37 cellular contexts compared by ENCODE assay signal in the genomic region with DNA sequence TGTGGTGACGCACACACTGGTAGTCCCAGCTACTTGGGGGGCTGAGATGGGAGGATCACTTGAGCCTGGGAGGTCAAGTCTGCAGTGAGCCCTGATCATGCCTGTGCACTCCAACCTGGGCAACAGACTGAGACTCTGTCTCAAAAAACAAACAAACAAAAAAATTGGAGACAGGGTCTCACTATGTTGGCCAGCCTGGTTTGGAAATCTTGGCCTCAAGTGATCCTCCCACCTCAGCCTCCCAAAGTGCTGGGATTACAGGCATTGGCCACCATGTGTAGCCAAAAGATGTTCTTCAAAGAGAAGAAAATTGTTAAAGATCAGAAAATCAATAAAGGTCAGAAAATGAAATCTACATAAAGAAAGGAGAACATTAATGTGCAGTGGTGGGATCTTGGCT. TPM values are rescaled to one million over a fixed set of nuclear protein-coding genes. Genes with fewer than 3 reads are reported as not detected.
"Had no signal": no experiment of that assay in that cellular context is flagged by ENCODE, and none has a peak within 500 bp of the region (broad histone marks: within the 10 kb centered on the region; RNA-seq: fewer than 3 reads in every experiment).

No MANE protein-coding gene starts in this region.

- ATAC-seq: activated CD4-positive, alpha-beta T cell treated with anti-CD3 and anti-CD28 coated beads for 36 hours; activated CD4-positive, CD25-positive, alpha-beta regulatory T cell treated with anti-CD3 and anti-CD28 coated beads, Interleukin-2, amount 50 U/mL, for 24 hours; activated CD8-positive, alpha-beta memory T cell treated with anti-CD3 and anti-CD28 coated beads, Interleukin-2, amount 10 ng/mL, durations not matched to agents 7 days and 5 days; activated CD8-positive, alpha-beta T cell treated with anti-CD3 and anti-CD28 coated beads, Interleukin-2, amount 10 ng/mL, durations not matched to agents 7 days and 5 days; activated naive CD8-positive, alpha-beta T cell treated with anti-CD3 and anti-CD28 coated beads, Interleukin-2, amount 50 U/mL, for 24 hours had no signal

- H3K27ac ChIP-seq: ascending aorta, cardiac muscle cell, VCaP had no signal

- H3K4me3 Mint-ChIP-seq: activated CD4-positive, alpha-beta memory T cell treated with anti-CD3 and anti-CD28 coated beads, Interleukin-2, amount 10 ng/mL, durations not matched to agents 7 days and 5 days; activated CD4-positive, alpha-beta T cell treated with anti-CD3 and anti-CD28 coated beads for 36 hours; activated CD4-positive, alpha-beta T cell treated with anti-CD3 and anti-CD28 coated beads, Interleukin-2, amount 10 ng/mL, durations not matched to agents 7 days and 5 days; activated CD8-positive, alpha-beta memory T cell treated with anti-CD3 and anti-CD28 coated beads, Interleukin-2, amount 10 ng/mL, durations not matched to agents 7 days and 5 days; activated CD8-positive, alpha-beta T cell treated with anti-CD3 and anti-CD28 coated beads, Interleukin-2, amount 10 ng/mL, durations not matched to agents 7 days and 5 days; activated naive CD4-positive, alpha-beta T cell treated with anti-CD3 and anti-CD28 coated beads, Interleukin-2, amount 10 ng/mL, durations not matched to agents 7 days and 5 days; activated naive CD4-positive, alpha-beta T cell treated with anti-CD3 and anti-CD28 coated beads, Interleukin-2, amount 50 U/mL, for 24 hours; activated naive CD8-positive, alpha-beta T cell; activated naive CD8-positive, alpha-beta T cell treated with anti-CD3 and anti-CD28 coated beads, Interleukin-2, amount 10 ng/mL, durations not matched to agents 7 days and 5 days; activated naive CD8-positive, alpha-beta T cell treated with anti-CD3 and anti-CD28 coated beads, Interleukin-2, amount 50 U/mL, for 24 hours; activated T-cell treated with anti-CD3 and anti-CD28 coated beads, Interleukin-2, amount 50 U/mL, for 24 hours; brain; central memory CD8-positive, alpha-beta T cell; T-helper 1 cell treated with Interleukin-12 subunit alpha and Interleukin-12 subunit beta and Interleukin-4 antibody, amounts not matched to agents 30 μg/mL and 1 μg/mL, for 36 hours; T-helper 2 cell treated with Interferon-gamma antibody and Interleukin-4, amounts not matched to agents 5 μg/mL and 100 μg/mL, for 36 hours had no signal

- DNase-seq: activated CD4-positive, alpha-beta memory T cell treated with anti-CD3 and anti-CD28 coated beads, Interleukin-2, amount 10 ng/mL, durations not matched to agents 7 days and 5 days; activated CD4-positive, alpha-beta T cell treated with anti-CD3 and anti-CD28 coated beads for 1 hour; activated CD4-positive, alpha-beta T cell treated with anti-CD3 and anti-CD28 coated beads for 36 hours; activated CD4-positive, alpha-beta T cell treated with anti-CD3 and anti-CD28 coated beads for 48 hours; activated CD4-positive, alpha-beta T cell treated with anti-CD3 and anti-CD28 coated beads, Interleukin-2, amount 10 ng/mL, durations not matched to agents 7 days and 5 days; activated CD4-positive, alpha-beta T cell treated with anti-CD3 and anti-CD28 coated beads, Interleukin-2, amount 50 U/mL, for 48 hours; activated CD4-positive, CD25-positive, alpha-beta regulatory T cell; activated CD8-positive, alpha-beta memory T cell treated with anti-CD3 and anti-CD28 coated beads for 24 hours; activated CD8-positive, alpha-beta memory T cell treated with anti-CD3 and anti-CD28 coated beads, Interleukin-2, amount 10 ng/mL, durations not matched to agents 7 days and 5 days; activated CD8-positive, alpha-beta memory T cell treated with anti-CD3 and anti-CD28 coated beads, Interleukin-2, amount 50 U/mL, for 48 hours; activated CD8-positive, alpha-beta T cell treated with anti-CD3 and anti-CD28 coated beads, Interleukin-2, amount 10 ng/mL, durations not matched to agents 7 days and 5 days; activated effector memory CD4-positive, alpha-beta T cell treated with Interleukin-2 at 50 U/mL for 16 hours; activated gamma-delta T cell; activated naive CD4-positive, alpha-beta T cell treated with anti-CD3 and anti-CD28 coated beads, Interleukin-2, amount 10 ng/mL, durations not matched to agents 7 days and 5 days; activated naive CD4-positive, alpha-beta T cell treated with Interleukin-2 at 50 U/mL for 16 hours; activated naive CD8-positive, alpha-beta T cell treated with anti-CD3 and anti-CD28 coated beads, Interleukin-2, amount 10 ng/mL, durations not matched to agents 7 days and 5 days; activated naive CD8-positive, alpha-beta T cell treated with anti-CD3 and anti-CD28 coated beads, Interleukin-2, amount 50 U/mL, for 24 hours; activated T-cell treated with anti-CD3 and anti-CD28 coated beads, Interleukin-2, amount 50 U/mL, for 24 hours; activated T-cell treated with anti-CD3 and anti-CD28 coated beads, Interleukin-2, amount 50 U/mL, for 48 hours; amygdala; anterior cingulate cortex; caudate nucleus; cerebellar nuclear complex; T-helper 1 cell; T-helper 2 cell; T-helper 9 cell had no signal

- H3K4me3 ChIP-seq: ascending aorta, cardiac muscle cell had no signal

- H3K4me1 Mint-ChIP-seq: activated CD4-positive, alpha-beta T cell treated with anti-CD3 and anti-CD28 coated beads, Interleukin-2, amount 10 ng/mL, durations not matched to agents 7 days and 5 days; activated naive CD4-positive, alpha-beta T cell treated with anti-CD3 and anti-CD28 coated beads, Interleukin-2, amount 10 ng/mL, durations not matched to agents 7 days and 5 days; activated naive CD4-positive, alpha-beta T cell treated with anti-CD3 and anti-CD28 coated beads, Interleukin-2, amount 50 U/mL, for 24 hours; brain; central memory CD8-positive, alpha-beta T cell had no signal

- H3K27me3 ChIP-seq: ascending aorta, cardiac muscle cell had no signal

- H3K36me3 ChIP-seq: ascending aorta, cardiac muscle cell had no signal

- H3K9me3 ChIP-seq: ascending aorta had no signal

- H3K27me3 Mint-ChIP-seq: activated CD4-positive, alpha-beta T cell treated with anti-CD3 and anti-CD28 coated beads for 36 hours; activated naive CD8-positive, alpha-beta T cell; activated T-cell treated with anti-CD3 and anti-CD28 coated beads, Interleukin-2, amount 50 U/mL, for 24 hours; brain; central memory CD8-positive, alpha-beta T cell had no signal

- H3K27ac Mint-ChIP-seq: activated CD4-positive, alpha-beta memory T cell treated with anti-CD3 and anti-CD28 coated beads, Interleukin-2, amount 10 ng/mL, durations not matched to agents 7 days and 5 days; activated CD4-positive, alpha-beta T cell treated with anti-CD3 and anti-CD28 coated beads for 36 hours; activated CD4-positive, alpha-beta T cell treated with anti-CD3 and anti-CD28 coated beads, Interleukin-2, amount 10 ng/mL, durations not matched to agents 7 days and 5 days; activated CD8-positive, alpha-beta memory T cell treated with anti-CD3 and anti-CD28 coated beads, Interleukin-2, amount 10 ng/mL, durations not matched to agents 7 days and 5 days; activated CD8-positive, alpha-beta T cell treated with anti-CD3 and anti-CD28 coated beads, Interleukin-2, amount 10 ng/mL, durations not matched to agents 7 days and 5 days; activated naive CD4-positive, alpha-beta T cell treated with anti-CD3 and anti-CD28 coated beads, Interleukin-2, amount 10 ng/mL, durations not matched to agents 7 days and 5 days; activated naive CD4-positive, alpha-beta T cell treated with anti-CD3 and anti-CD28 coated beads, Interleukin-2, amount 50 U/mL, for 24 hours; activated naive CD8-positive, alpha-beta T cell; activated naive CD8-positive, alpha-beta T cell treated with anti-CD3 and anti-CD28 coated beads, Interleukin-2, amount 10 ng/mL, durations not matched to agents 7 days and 5 days; activated naive CD8-positive, alpha-beta T cell treated with anti-CD3 and anti-CD28 coated beads, Interleukin-2, amount 50 U/mL, for 24 hours; activated T-cell treated with anti-CD3 and anti-CD28 coated beads, Interleukin-2, amount 50 U/mL, for 24 hours; activated T-helper 2 cell treated with anti-CD3 and anti-CD28 coated beads, Interferon-gamma antibody, Interleukin-2, Interleukin-4, amounts not matched to agents 10 μg/mL and 5 μg/mL and 100 μg/mL, durations not matched to agents 14 hours and 24 hours and 36 hours; brain; T-helper 1 cell treated with Interleukin-12 subunit alpha and Interleukin-12 subunit beta and Interleukin-4 antibody, amounts not matched to agents 30 μg/mL and 1 μg/mL, for 36 hours; T-helper 2 cell treated with Interferon-gamma antibody and Interleukin-4, amounts not matched to agents 5 μg/mL and 100 μg/mL, for 36 hours had no signal

- H3K9me3 Mint-ChIP-seq: activated CD4-positive, alpha-beta memory T cell treated with anti-CD3 and anti-CD28 coated beads, Interleukin-2, amount 10 ng/mL, durations not matched to agents 7 days and 5 days; activated CD4-positive, alpha-beta T cell treated with anti-CD3 and anti-CD28 coated beads, Interleukin-2, amount 10 ng/mL, durations not matched to agents 7 days and 5 days; activated naive CD4-positive, alpha-beta T cell treated with anti-CD3 and anti-CD28 coated beads, Interleukin-2, amount 10 ng/mL, durations not matched to agents 7 days and 5 days; activated naive CD4-positive, alpha-beta T cell treated with anti-CD3 and anti-CD28 coated beads, Interleukin-2, amount 50 U/mL, for 24 hours; activated naive CD8-positive, alpha-beta T cell treated with anti-CD3 and anti-CD28 coated beads, Interleukin-2, amount 10 ng/mL, durations not matched to agents 7 days and 5 days; activated naive CD8-positive, alpha-beta T cell treated with anti-CD3 and anti-CD28 coated beads, Interleukin-2, amount 50 U/mL, for 24 hours; activated T-cell treated with anti-CD3 and anti-CD28 coated beads, Interleukin-2, amount 50 U/mL, for 24 hours; activated T-helper 2 cell treated with anti-CD3 and anti-CD28 coated beads, Interferon-gamma antibody, Interleukin-2, Interleukin-4, amounts not matched to agents 10 μg/mL and 5 μg/mL and 100 μg/mL, durations not matched to agents 14 hours and 24 hours and 36 hours; brain; central memory CD8-positive, alpha-beta T cell; T-helper 1 cell treated with Interleukin-12 subunit alpha and Interleukin-12 subunit beta and Interleukin-4 antibody, amounts not matched to agents 30 μg/mL and 1 μg/mL, for 36 hours; T-helper 2 cell treated with Interferon-gamma antibody and Interleukin-4, amounts not matched to agents 5 μg/mL and 100 μg/mL, for 36 hours had no signal

- H3K4me1 ChIP-seq: ascending aorta had no signal

- H3K36me3 Mint-ChIP-seq: activated CD8-positive, alpha-beta memory T cell treated with anti-CD3 and anti-CD28 coated beads, Interleukin-2, amount 10 ng/mL, durations not matched to agents 7 days and 5 days; activated naive CD4-positive, alpha-beta T cell treated with anti-CD3 and anti-CD28 coated beads, Interleukin-2, amount 10 ng/mL, durations not matched to agents 7 days and 5 days; activated naive CD4-positive, alpha-beta T cell treated with anti-CD3 and anti-CD28 coated beads, Interleukin-2, amount 50 U/mL, for 24 hours; activated naive CD8-positive, alpha-beta T cell; activated naive CD8-positive, alpha-beta T cell treated with anti-CD3 and anti-CD28 coated beads, Interleukin-2, amount 10 ng/mL, durations not matched to agents 7 days and 5 days; brain had no signal

RNA-seq across cellular contexts. Expression of a gene that starts 41.7 kb away (rescaled TPM):
- total RNA-seq: cardiac muscle cell had no signal
- polyA plus RNA-seq: cardiac muscle cell had no signal
